Comparison of ENCODE assay signal across 1 cellular context in the genomic region with DNA sequence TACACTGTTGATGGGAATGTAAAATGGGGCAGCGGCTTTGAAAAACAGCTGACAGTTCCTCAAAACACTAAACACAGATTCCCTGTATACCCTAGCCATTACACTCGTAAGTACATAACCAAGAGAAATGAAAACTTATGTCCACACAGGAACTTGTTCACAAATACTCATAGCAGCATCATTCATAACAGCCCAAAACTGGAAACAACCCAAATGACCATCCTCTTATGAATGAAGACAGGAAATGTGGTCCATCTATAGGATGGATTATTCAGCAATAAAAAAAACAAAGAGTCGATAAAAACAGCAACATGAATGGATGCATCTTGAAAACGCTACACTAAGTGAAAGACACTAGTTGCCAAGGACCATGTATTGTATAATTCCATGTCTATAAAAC.
TF ChIP-seq lines count a peak whose summit lies in the region.

No MANE protein-coding gene starts in this region.

TF ChIP-seq in endothelial cell of umbilical vein, 7 proteins besides CTCF, POLR2A, EP300 and RAD21:
- peak; percentile 42 for TF ChIP-seq GATA2 (IDR thresholded peaks at IDR 0.05; ENCODE audit: insufficient read depth, insufficient read length, low read depth, low read length)
- TF ChIP-seq MYC (IDR thresholded peaks at IDR 0.05; ENCODE audit: low read depth, low read length), result no peak
- no peak for TF ChIP-seq POLR2AphosphoS5 (IDR thresholded peaks at IDR 0.05; ENCODE audit: insufficient read depth, low read depth, low read length)
- no peak for TF ChIP-seq EZH2 (IDR thresholded peaks at IDR 0.05; ENCODE audit: borderline replicate concordance, low read depth, low read length, severe bottlenecking)
- TF ChIP-seq FOS (IDR thresholded peaks at IDR 0.05; ENCODE audit: borderline replicate concordance, insufficient read depth, low read length), result peak; percentile 61
